In genomic region chr3:136778865-136779264, GRCh38 we compare ENCODE assay signal across 21 cellular contexts. TPM values are rescaled to one million over a fixed set of nuclear protein-coding genes. Genes with fewer than 3 reads are reported as not detected.
A peak's percentile ranks its signal among the peaks of the same experiment; 100 is the strongest.
DNase-seq lines count a peak whose midpoint lies in the region; ATAC-seq and TF ChIP-seq lines count a peak whose summit lies in the region.
"Had no signal": no experiment of that assay in that cellular context is flagged by ENCODE, and none has a peak within 500 bp of the region (broad histone marks: within the 10 kb centered on the region; RNA-seq: fewer than 3 reads in every experiment).

No MANE protein-coding gene starts in this region.

- DNase-seq in Caki2 (ENCODE audit: low read depth) (peak; percentile 63), fibroblast of villous mesenchyme (ENCODE audit: low read depth) (peak; percentile 5), SHP77 (lab: John Stamatoyannopoulos, UW) (no peak), substantia nigra (lab: John Stamatoyannopoulos, UW) (no peak)
- DNase-seq in effector memory CD4-positive, alpha-beta T cell, result no peak
- DNase-seq: activated CD4-positive, alpha-beta T cell treated with anti-CD3 and anti-CD28 coated beads, Interleukin-2, amount 10 ng/mL, durations not matched to agents 24 days and 14 days; activated CD8-positive, alpha-beta memory T cell treated with anti-CD3 and anti-CD28 coated beads, Interleukin-2, amount 50 U/mL, for 4 hours; activated naive CD4-positive, alpha-beta T cell; AML-193; body of pancreas; COR-L47; heart right ventricle; MV-4-11; NCI-H2029; right lobe of liver; stomach; uterus had no signal

- TF ChIP-seq CTCF in fibroblast of villous mesenchyme (IDR thresholded peaks at IDR 0.05; ENCODE audit: insufficient read depth, low read depth, low read length), result no peak
- no peak for TF ChIP-seq CTCF in parathyroid adenoma (IDR thresholded peaks at IDR 0.05)

- peaks cover 4% of the 10 kb centered on the region for H3K4me1 ChIP-seq in parathyroid adenoma
- no peaks in the 10 kb centered on the region for H3K4me1 ChIP-seq in effector memory CD4-positive, alpha-beta T cell (ENCODE audit: control insufficient read depth, insufficient read depth, low read length, poor library complexity, severe bottlenecking)
- H3K4me1 ChIP-seq: body of pancreas, heart right ventricle, right lobe of liver, stomach, uterus had no signal

- ATAC-seq in SK-N-SH treated with all-trans-retinoic acid at 6 μM for 48 hours (peak; percentile 77), GM21737 (IDR thresholded peaks at IDR 0.05; ENCODE audit: unreplicated experiment) (no peak)
- ATAC-seq: body of pancreas, heart right ventricle, right lobe of liver had no signal

- H3K9ac ChIP-seq in parathyroid adenoma, result no peak overlapping the region

- H3K4me2 ChIP-seq in parathyroid adenoma (ENCODE audit: low read length), result no peak overlapping the region

- H3K27me3 ChIP-seq in parathyroid adenoma (ENCODE audit: control insufficient read depth, insufficient read depth, low read length), result no peaks in the 10 kb centered on the region
- H3K27me3 ChIP-seq in effector memory CD4-positive, alpha-beta T cell (replicated peaks; ENCODE audit: control insufficient read depth, insufficient read depth, low read length, poor library complexity, severe bottlenecking), result no peaks in the 10 kb centered on the region
- H3K27me3 ChIP-seq: body of pancreas, heart right ventricle, neutrophil, right lobe of liver, stomach, uterus had no signal

- H3K36me3 ChIP-seq in parathyroid adenoma (ENCODE audit: control insufficient read depth, insufficient read depth, low read length), result no peaks in the 10 kb centered on the region
- no peaks in the 10 kb centered on the region for H3K36me3 ChIP-seq in effector memory CD4-positive, alpha-beta T cell (ENCODE audit: control insufficient read depth, insufficient read depth, low read length)
- H3K36me3 ChIP-seq: heart right ventricle, neutrophil, right lobe of liver, stomach, uterus had no signal

- H2AFZ ChIP-seq in parathyroid adenoma, result peak overlapping the region; percentile 1

- in situ Hi-C loops in Caki2 (cut with HindIII; ENCODE audit: low pct_unique_long_range_greater_than_20kb, low sequenced_read_pairs), result no loop called here

- H3K4me3 ChIP-seq in fibroblast of villous mesenchyme (ENCODE audit: low read depth, low read length) (no peak overlapping the region), parathyroid adenoma (ENCODE audit: low read depth, low read length) (no peak overlapping the region)
- H3K4me3 ChIP-seq in effector memory CD4-positive, alpha-beta T cell (ENCODE audit: insufficient read depth, low read depth, low read length, poor library complexity, severe bottlenecking), result no peak overlapping the region
- H3K4me3 ChIP-seq: body of pancreas, heart right ventricle, right lobe of liver, stomach, uterus had no signal

- H3K9me3 ChIP-seq in parathyroid adenoma (ENCODE audit: control insufficient read depth, low read length), result no peaks in the 10 kb centered on the region
- H3K9me3 ChIP-seq in effector memory CD4-positive, alpha-beta T cell (ENCODE audit: control insufficient read depth, low read length), result no peaks in the 10 kb centered on the region
- H3K9me3 ChIP-seq: body of pancreas, heart right ventricle, neutrophil, right lobe of liver, stomach, uterus had no signal

- H3K27ac ChIP-seq in parathyroid adenoma (no peak overlapping the region), substantia nigra (ENCODE audit: low read depth, low read length, poor library complexity, severe bottlenecking) (no peak overlapping the region)
- no peak overlapping the region for H3K27ac ChIP-seq in effector memory CD4-positive, alpha-beta T cell (ENCODE audit: insufficient read depth, low read length, poor library complexity, severe bottlenecking)
- H3K27ac ChIP-seq: body of pancreas, heart right ventricle, neutrophil, right lobe of liver, stomach, uterus had no signal

- H3K79me2 ChIP-seq in parathyroid adenoma, result no peaks in the 10 kb centered on the region

TF ChIP-seq in SK-N-SH treated with all-trans-retinoic acid at 6 μM for 48 hours, 23 proteins besides CTCF, POLR2A, EP300 and RAD21:
- TF ChIP-seq ISL1 (CRISPR knock-in tag; IDR thresholded peaks at IDR 0.05) (0 out of 2 replicates have a peak, but pooled peaks have one; percentile 31), SNAI2 (CRISPR knock-in tag; IDR thresholded peaks at IDR 0.05) (no peak)

RNA-seq across cellular contexts. Expression of gene STAG1, which starts 26.7 kb away (rescaled TPM):
- total RNA-seq in Caki2 (2014; rRNA removed; shearing (Covaris generic); ENCODE audit: low replicate concordance), result 10.8 and 19.2 TPM in 2 replicates
- 37.7 and 52.7 TPM in 2 replicates for total RNA-seq in fibroblast of villous mesenchyme

RNA-seq across cellular contexts. Expression of gene SLC35G2, which starts 40.1 kb away (rescaled TPM):
- 15.8 and 16.5 TPM in 2 replicates for total RNA-seq in Caki2 (2014; rRNA removed; shearing (Covaris generic); ENCODE audit: low replicate concordance)
- total RNA-seq in fibroblast of villous mesenchyme, result 5.8 and 17.3 TPM in 2 replicates

Comparison
In these comparisons a context has a peak if more than half of its experiments do, and no peak if none do; other contexts are left out.
1. DNase-seq: peak in Caki2 (single experiment) and fibroblast of villous mesenchyme (single experiment); none in effector memory CD4-positive, alpha-beta T cell (0 of 3), SHP77 (0 of 2) and substantia nigra (0 of 49).